ENCODE assay signal across 8 cellular contexts in genomic region chr5:100903036-100903887, GRCh38. TPM values are rescaled to one million over a fixed set of nuclear protein-coding genes. Genes with fewer than 3 reads are reported as not detected.
A peak's percentile ranks its signal among the peaks of the same experiment; 100 is the strongest.
DNase-seq lines count a peak whose midpoint lies in the region; ATAC-seq, FAIRE-seq and TF ChIP-seq lines count a peak whose summit lies in the region.

Gene ST8SIA4, minus strand, starts transcription at chr5:100903282. Its CDS starts 327 bp downstream, at chr5:100902955.

- TF ChIP-seq CTCF in brain microvascular endothelial cell (IDR thresholded peaks at IDR 0.05; ENCODE audit: low read depth, low read length, missing control alignments) (no peak), smooth muscle cell (IDR thresholded peaks at IDR 0.05; ENCODE audit: borderline replicate concordance, insufficient read depth, poor library complexity, severe bottlenecking) (no peak)

- peak; percentile 74 for ATAC-seq in HG02840 (IDR thresholded peaks at IDR 0.05; ENCODE audit: low FRiP score, unreplicated experiment)

- TF ChIP-seq POLR2A in GM12892 (IDR thresholded peaks at IDR 0.05; ENCODE audit: low read depth, low read length) = peak; percentile 92

- H3K36me3 ChIP-seq in brain microvascular endothelial cell (replicated peaks) = no peaks in the 10 kb centered on the region
- no peaks in the 10 kb centered on the region for H3K36me3 ChIP-seq in smooth muscle cell (ENCODE audit: low read depth)

- H3K27me3 ChIP-seq in brain microvascular endothelial cell (replicated peaks) = no peaks in the 10 kb centered on the region
- H3K27me3 ChIP-seq in smooth muscle cell (ENCODE audit: low read depth) = peaks cover 11% of the 10 kb centered on the region

- in situ Hi-C loops in brain microvascular endothelial cell (cut with HindIII; ENCODE audit: low pct_ligation_motif_present, low sequenced_read_pairs) = no loop called here
- in situ Hi-C loops in G401 (cut with HindIII; ENCODE audit: low sequenced_read_pairs) = no loop called here

- H3K9me3 ChIP-seq in smooth muscle cell (replicated peaks; ENCODE audit: low read depth) = no peaks in the 10 kb centered on the region

- H2AFZ ChIP-seq in smooth muscle cell (ENCODE audit: low read depth) = peak within 1 kb of the TSS; percentile 88

- DNase-seq in GM12892 (ENCODE audit: insufficient read length) (peak; percentile 46), NCI-H187 (lab: John Stamatoyannopoulos, UW) (peak; percentile 59 to 90), UCSD-AML1 (lab: John Stamatoyannopoulos, UW; ENCODE audit: unreplicated experiment) (peak; percentile 88), brain microvascular endothelial cell (peak; percentile 62), inferior parietal cortex (ENCODE audit: extremely low spot score) (peak; percentile 59), smooth muscle cell (lab: John Stamatoyannopoulos, UW; ENCODE audit: unreplicated experiment) (peak; percentile 31), G401 (ENCODE audit: low spot score) (no peak)

- H3K4me2 ChIP-seq in smooth muscle cell = peak within 1 kb of the TSS; percentile 96

- WGBS in smooth muscle cell (ENCODE audit: low lambda C conversion rate) = 1% methylated on average over 43 of the region's 45 CpGs

- peak within 1 kb of the TSS; percentile 26 for H3K9ac ChIP-seq in smooth muscle cell (ENCODE audit: low read depth)

- no peaks in the 10 kb centered on the region for H4K20me1 ChIP-seq in smooth muscle cell (ENCODE audit: low read depth)

- peaks cover 30% of the 10 kb centered on the region for H3K79me2 ChIP-seq in smooth muscle cell (ENCODE audit: low read depth)

- H3K4me1 ChIP-seq in smooth muscle cell (ENCODE audit: low read depth) = no peaks in the 10 kb centered on the region

- peak within 1 kb of the TSS; percentile 72 for H3K4me3 ChIP-seq in brain microvascular endothelial cell (ENCODE audit: low read depth, low read length)
- H3K4me3 ChIP-seq in smooth muscle cell = peak within 1 kb of the TSS; percentile 70

- H3K27ac ChIP-seq in brain microvascular endothelial cell = no peak within 1 kb of the TSS
- H3K27ac ChIP-seq in smooth muscle cell (ENCODE audit: low read depth) = peak within 1 kb of the TSS; percentile 58

- H3F3A ChIP-seq in smooth muscle cell (ENCODE audit: low read depth) = no peaks in the 10 kb centered on the region

- peak; percentile 100 for FAIRE-seq in GM12892 (lab: Jason Lieb, UNC)

RNA-seq across cellular contexts. Expression of gene ST8SIA4, which starts in this region (rescaled TPM):
- polyA plus RNA-seq in GM12892 (2012; ENCODE audit: missing spikeins) = 21.1 TPM
- total RNA-seq in smooth muscle cell = 53.6 and 69.8 TPM in 2 replicates
- polyA plus RNA-seq in smooth muscle cell = 23.5 and 35.0 TPM in 2 replicates
- total RNA-seq in G401 (2014; rRNA removed; shearing (Covaris generic)) = not detected in 2 replicates

Comparison
In these comparisons a context has a peak if more than half of its experiments do, and no peak if none do; other contexts are left out.
1. RNA of gene ST8SIA4 (total RNA-seq): 53.6 to 69.8 TPM in smooth muscle cell; not detected in G401; every median in the first group is over 10 times any median in the second.